Comparison of ENCODE assay signal across 8 cellular contexts in genomic region chr12:116406529-116406928, GRCh38.
DNase-seq lines count a peak whose midpoint lies in the region; TF ChIP-seq lines count a peak whose summit lies in the region.

No MANE protein-coding gene starts in this region.

- H3K27ac ChIP-seq in left ventricle myocardium inferior (replicated peaks) (peak overlapping the region; percentile 50), stomach (peak overlapping the region in 1 of 5 donors; percentile 17)

- in situ Hi-C loops in HAP-1 (cut with MboI; ENCODE audit: low sequenced_read_pairs), result no loop called here

- H3K36me3 ChIP-seq in HAP-1 (replicated peaks), result no peaks in the 10 kb centered on the region
- H3K36me3 ChIP-seq in left ventricle myocardium inferior, result no peaks in the 10 kb centered on the region
- no peaks in the 10 kb centered on the region for H3K36me3 ChIP-seq in stomach

- TF ChIP-seq EP300 in stomach (IDR thresholded peaks at IDR 0.05), result no peak

- WGBS in stomach, 5 donors, result 25 to 87% (median 70%) methylated on average over 2 to 3 of the region's 3 CpGs

- H3K4me1 ChIP-seq in HAP-1 (no peaks in the 10 kb centered on the region; the same call in 1 of the 2 replicates), left ventricle myocardium inferior (peaks cover 19% of the 10 kb centered on the region), stomach (peaks cover 0 to 17% (median 8%) of the 10 kb centered on the region in 4 donors)

- peak; percentile 73 to 82 for DNase-seq in HAP-1 (ENCODE audit: low spot score in 2 of 2)
- peak; percentile 96 for DNase-seq in SIG-M5 treated with dmso at 0.1 percent for 504 hours (lab: John Stamatoyannopoulos, UW; ENCODE audit: unreplicated experiment)
- DNase-seq in left ventricle myocardium inferior, result peak; percentile 92
- DNase-seq in stomach, result peak; percentile 48
- DNase-seq in NCI-H446 treated with DMSO at 0.1 percent for 48 hours (lab: John Stamatoyannopoulos, UW), result no peak
- no peak for DNase-seq in NCI-H748 treated with DMSO at 0.1 percent for 48 hours (lab: John Stamatoyannopoulos, UW)
- no peak for DNase-seq in activated T-cell treated with anti-CD3 and anti-CD28 coated beads, Interleukin-2, amount 50 U/mL, for 1 hour
- no peak for DNase-seq in activated CD4-positive, alpha-beta T cell treated with anti-CD3 and anti-CD28 coated beads for 4 hours

- H3K9me3 ChIP-seq in HAP-1 (no peaks in the 10 kb centered on the region), left ventricle myocardium inferior (replicated peaks) (no peaks in the 10 kb centered on the region), stomach (no peaks in the 10 kb centered on the region)

- peak; percentile 48 for TF ChIP-seq CTCF in left ventricle myocardium inferior (IDR thresholded peaks at IDR 0.05; ENCODE audit: borderline replicate concordance)
- TF ChIP-seq CTCF in stomach (IDR thresholded peaks at IDR 0.05), result no peak

- H3K4me3 ChIP-seq in HAP-1 (no peak overlapping the region), left ventricle myocardium inferior (no peak overlapping the region), stomach (no peak overlapping the region)

- intact Hi-C loops in left ventricle myocardium inferior (cut with micrococcal nuclease) (no loop called here), stomach (cut with DNase I; ENCODE audit: low total_unique reads) (no loop called here)

- TF ChIP-seq POLR2A in stomach (IDR thresholded peaks at IDR 0.05), result no peak

- H3K27me3 ChIP-seq in HAP-1 (ENCODE audit: low read depth), result no peaks in the 10 kb centered on the region
- H3K27me3 ChIP-seq in left ventricle myocardium inferior (ENCODE audit: low read depth), result no peaks in the 10 kb centered on the region
- no peaks in the 10 kb centered on the region for H3K27me3 ChIP-seq in stomach

Comparison
In these comparisons a context has a peak if more than half of its experiments do, and no peak if none do; other contexts are left out.
1. DNase-seq: peak in HAP-1 (2 of 2), SIG-M5 treated with dmso at 0.1 percent for 504 hours (single experiment), left ventricle myocardium inferior (single experiment) and stomach (single experiment); none in NCI-H446 treated with DMSO at 0.1 percent for 48 hours (single experiment), NCI-H748 treated with DMSO at 0.1 percent for 48 hours (single experiment), activated T-cell treated with anti-CD3 and anti-CD28 coated beads, Interleukin-2, amount 50 U/mL, for 1 hour (single experiment) and activated CD4-positive, alpha-beta T cell treated with anti-CD3 and anti-CD28 coated beads for 4 hours (0 of 2).